Comparison of ENCODE assay signal across 28 cellular contexts in genomic region chr19:35978832-35979365, GRCh38. TPM values are rescaled to one million over a fixed set of nuclear protein-coding genes. Genes with fewer than 3 reads are reported as not detected.
"Had no signal": no experiment of that assay in that cellular context is flagged by ENCODE, and none has a peak within 500 bp of the region (broad histone marks: within the 10 kb centered on the region; RNA-seq: fewer than 3 reads in every experiment).

No MANE protein-coding gene starts in this region.

- H3K36me3 ChIP-seq: esophagus muscularis mucosa, gastroesophageal sphincter, heart right ventricle, left lung, prostate gland, right atrium auricular region, stomach, thyroid gland had no signal

- H3K4me3 ChIP-seq: coronary artery, esophagus muscularis mucosa, gastroesophageal sphincter, heart right ventricle, left lung, mucosa of descending colon, prostate gland, right atrium auricular region, smooth muscle cell, stomach, thyroid gland had no signal

- H3K27me3 ChIP-seq: right atrium auricular region, thyroid gland had no signal

- FAIRE-seq: endothelial cell of umbilical vein, islet of Langerhans had no signal

- H3K27ac ChIP-seq: coronary artery, esophagus muscularis mucosa, foreskin keratinocyte, gastroesophageal sphincter, heart right ventricle, left lung, parathyroid adenoma, prostate gland, right atrium auricular region, stomach, thyroid gland had no signal

- H3K9me3 ChIP-seq: esophagus muscularis mucosa, gastroesophageal sphincter, heart right ventricle, left lung, mucosa of descending colon, prostate gland, right atrium auricular region, stomach, thyroid gland had no signal

- ATAC-seq: foreskin keratinocyte; gastroesophageal sphincter; heart right ventricle; left cardiac atrium; left lung; mucosa of descending colon; natural killer cell treated with Interleukin-12 subunit alpha and Interleukin-12 subunit beta and Interleukin-15 and Interleukin-18, amount 100 ng/mL, for 72 hours; sciatic nerve; stimulated activated effector memory CD8-positive, alpha-beta T cell treated with anti-CD3 and anti-CD28 coated beads, Interleukin-12 subunit alpha, Interleukin-12 subunit beta, amount 100 ng/mL, for 72 hours had no signal

- H3K4me1 ChIP-seq: esophagus muscularis mucosa, foreskin keratinocyte, gastroesophageal sphincter, heart right ventricle, left lung, parathyroid adenoma, prostate gland, right atrium auricular region, stomach, thyroid gland had no signal

- H2AFZ ChIP-seq: parathyroid adenoma had no signal

- H3K9ac ChIP-seq: parathyroid adenoma had no signal

- H3K4me2 ChIP-seq: smooth muscle cell had no signal

- DNase-seq: dermis blood vessel endothelial cell; effector memory CD4-positive, alpha-beta T cell; foreskin keratinocyte; heart right ventricle; hippocampal formation; left cardiac atrium; mesenchymal stem cell; mucosa of descending colon; naive B cell; stimulated activated CD4-positive, alpha-beta T cell treated with anti-CD3 and anti-CD28 coated beads, Interleukin-12 subunit alpha, Interleukin-12 subunit beta, amount 100 ng/mL, for 4 hours; stimulated activated CD4-positive, alpha-beta T cell treated with anti-CD3 and anti-CD28 coated beads, Interleukin-1b, Interleukin-23, amount 100 ng/mL, for 48 hours; stimulated activated CD4-positive, alpha-beta T cell treated with anti-CD3 and anti-CD28 coated beads, Interleukin-4, amount 100 ng/mL, for 1 hour; stimulated activated naive CD4-positive, alpha-beta T cell treated with Interleukin-2 at 50 U/mL for 16 hours; stomach; thyroid gland had no signal

- H3K79me2 ChIP-seq: parathyroid adenoma had no signal

RNA-seq across cellular contexts. Expression of gene SYNE4, which starts 29.7 kb away (rescaled TPM):
- total RNA-seq: right atrium auricular region had no signal
